Comparison of ENCODE assay signal across 22 cellular contexts in the genomic region with DNA sequence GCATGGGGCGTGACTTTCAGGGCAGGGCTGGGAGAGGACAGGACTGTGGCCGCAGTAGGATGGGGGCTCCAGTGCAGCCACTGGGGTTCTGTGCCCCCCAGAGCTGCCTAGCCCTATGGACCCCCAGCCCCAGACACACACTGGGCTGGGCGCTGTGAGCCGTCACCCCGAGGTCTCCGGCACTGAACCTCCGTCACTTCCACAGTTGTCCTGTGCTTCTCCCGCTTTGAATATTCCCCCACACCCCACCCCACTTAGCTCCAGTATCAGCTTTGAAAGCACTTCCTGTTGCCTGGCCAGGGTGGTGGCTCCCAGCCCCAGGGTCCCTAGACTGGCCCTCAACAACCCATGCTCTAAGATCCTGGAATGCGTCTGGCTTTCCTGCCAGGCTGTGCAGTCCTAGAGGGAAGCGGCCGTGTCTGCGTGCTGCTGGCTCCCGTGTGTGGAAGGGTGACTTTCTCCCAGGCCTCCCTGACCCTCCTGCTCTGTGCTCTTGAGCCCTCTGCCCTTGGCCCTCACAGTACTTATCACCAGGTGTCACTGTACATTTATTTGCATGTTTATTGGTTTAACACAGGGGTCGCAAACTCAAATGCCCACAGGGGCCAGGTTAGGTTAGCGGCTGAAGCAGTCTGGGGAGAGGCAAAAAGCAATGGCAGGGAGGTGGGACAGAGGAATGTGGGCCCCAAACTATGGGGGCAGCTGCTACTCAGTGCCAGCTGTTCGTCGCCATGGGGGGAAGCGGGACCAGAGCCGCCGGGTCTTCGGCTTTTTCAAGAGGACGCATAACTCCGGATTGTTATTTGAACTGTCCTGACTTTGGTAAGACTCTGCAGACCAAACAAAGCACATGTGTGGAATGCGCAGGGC. TPM values are rescaled to one million over a fixed set of nuclear protein-coding genes. Genes with fewer than 3 reads are reported as not detected.
DNase-seq lines count a peak whose midpoint lies in the region; FAIRE-seq and TF ChIP-seq lines count a peak whose summit lies in the region.
"Had no signal": no experiment of that assay in that cellular context is flagged by ENCODE, and none has a peak within 500 bp of the region (broad histone marks: within the 10 kb centered on the region; RNA-seq: fewer than 3 reads in every experiment).

No MANE protein-coding gene starts in this region.

- TF ChIP-seq CTCF in BE2C (IDR thresholded peaks at IDR 0.05; ENCODE audit: low read depth, low read length) (no peak), cardiac muscle cell (IDR thresholded peaks at IDR 0.05; ENCODE audit: low read depth, low read length) (no peak)

- H4K8ac ChIP-seq in mesendoderm (ENCODE audit: low read depth, low read length), result no peak overlapping the region

- H3K79me2 ChIP-seq in mesendoderm (ENCODE audit: control insufficient read depth, insufficient read depth, low read length), result no peaks in the 10 kb centered on the region

- no peak overlapping the region for H3K4ac ChIP-seq in mesendoderm (ENCODE audit: low read depth, low read length)

- no peak overlapping the region for H2BK120ac ChIP-seq in mesendoderm (ENCODE audit: low read depth, low read length)

- FAIRE-seq in RCC 7860 (lab: Jason Lieb, UNC), result no peak
- FAIRE-seq in GM12892 (lab: Jason Lieb, UNC), result no peak
- FAIRE-seq: GM12878 had no signal

- no CpG with 5 or more reads among the region's 24 CpGs for WGBS in mesendoderm (ENCODE audit: extremely low coverage, insufficient coverage, low lambda C conversion rate)

- no peak for TF ChIP-seq POLR2A in GM12892 (IDR thresholded peaks at IDR 0.05; ENCODE audit: low read depth, low read length)

- peak overlapping the region; percentile 66 for H3K56ac ChIP-seq in mesendoderm (ENCODE audit: low read length)

- DNase-seq in BE2C (peak; percentile 49), NCI-H526 (lab: John Stamatoyannopoulos, UW) (peak; percentile 25 to 75), cardiac muscle cell (ENCODE audit: low read depth in 1 of 2, low spot score in 1 of 2) (peak in 1 of 2 donors; percentile 53), mesendoderm (peak; percentile 80), RCC 7860 (ENCODE audit: low spot score) (no peak), NOMO-1 treated with DMSO at 0.1 percent for 48 hours (lab: John Stamatoyannopoulos, UW; ENCODE audit: unreplicated experiment) (no peak), GM12892 (ENCODE audit: insufficient read length) (no peak), glomerular visceral epithelial cell (ENCODE audit: extremely low spot score) (no peak)
- DNase-seq: activated CD4-positive, alpha-beta T cell treated with anti-CD3 and anti-CD28 coated beads for 48 hours; activated gamma-delta T cell treated with Interleukin-2 at 50 U/mL for 16 hours; DMS 273 treated with DMSO at 0.1 percent for 48 hours; effector CD4-positive, alpha-beta T cell; GF-D8; HCEC 1CT; natural killer cell; NCI-H1930; NCI-H446; stimulated activated CD4-positive, alpha-beta T cell treated with anti-CD3 and anti-CD28 coated beads, Interleukin-12 subunit alpha, Interleukin-12 subunit beta, amount 100 ng/mL, for 4 hours had no signal

- peak overlapping the region; percentile 79 for H3K27ac ChIP-seq in cardiac muscle cell
- H3K27ac ChIP-seq in mesendoderm (ENCODE audit: low read depth, low read length), result peak overlapping the region; percentile 53
- H3K27ac ChIP-seq: esophagus muscularis mucosa, gastroesophageal sphincter had no signal

- H3K4me1 ChIP-seq in BE2C, result peaks cover 10% of the 10 kb centered on the region; the same call in 1 of the 2 replicates
- peaks cover 7% of the 10 kb centered on the region for H3K4me1 ChIP-seq in cardiac muscle cell (ENCODE audit: low read depth)
- peaks cover 12% of the 10 kb centered on the region for H3K4me1 ChIP-seq in mesendoderm (ENCODE audit: control insufficient read depth, low read depth, low read length)

- H3K79me1 ChIP-seq in mesendoderm (ENCODE audit: low read length), result no peaks in the 10 kb centered on the region

- no peak overlapping the region for H3K9ac ChIP-seq in mesendoderm (ENCODE audit: low read length)

- H2AK5ac ChIP-seq in mesendoderm (ENCODE audit: low read length), result no peak overlapping the region

- H3K4me3 ChIP-seq in BE2C (ENCODE audit: low read depth, low read length), result no peak overlapping the region
- no peak overlapping the region for H3K4me3 ChIP-seq in cardiac muscle cell
- H3K4me3 ChIP-seq in mesendoderm (ENCODE audit: low read length), result no peak overlapping the region
- H3K4me3 ChIP-seq: esophagus muscularis mucosa, gastroesophageal sphincter, GM12878, lung had no signal

- H3K36me3 ChIP-seq in BE2C (peaks cover 32% of the 10 kb centered on the region), cardiac muscle cell (peaks cover 50% of the 10 kb centered on the region), mesendoderm (ENCODE audit: control insufficient read depth, insufficient read depth, low read length) (no peaks in the 10 kb centered on the region)

- peak overlapping the region; percentile 12 for H3K23ac ChIP-seq in mesendoderm (ENCODE audit: low read length)

- H3K18ac ChIP-seq in mesendoderm (ENCODE audit: low read length), result no peak overlapping the region

- no peaks in the 10 kb centered on the region for H3K9me3 ChIP-seq in BE2C
- H3K9me3 ChIP-seq in cardiac muscle cell (ENCODE audit: low read depth), result no peaks in the 10 kb centered on the region
- H3K9me3 ChIP-seq: esophagus muscularis mucosa, gastroesophageal sphincter had no signal

- H3K4me2 ChIP-seq in mesendoderm (ENCODE audit: low read length), result no peak overlapping the region

- H3K27me3 ChIP-seq in BE2C (no peaks in the 10 kb centered on the region), cardiac muscle cell (no peaks in the 10 kb centered on the region), mesendoderm (ENCODE audit: insufficient read depth, low read length, poor library complexity) (no peaks in the 10 kb centered on the region)
- H3K27me3 ChIP-seq: esophagus muscularis mucosa, gastroesophageal sphincter had no signal

- no peak overlapping the region for H2BK15ac ChIP-seq in mesendoderm (replicated peaks; ENCODE audit: low read depth)

- no peak overlapping the region for H2BK5ac ChIP-seq in mesendoderm (ENCODE audit: low read length)

- H4K5ac ChIP-seq in mesendoderm (ENCODE audit: low read length), result no peak overlapping the region

RNA-seq across cellular contexts. Expression of gene OBSL1, which starts 9.9 kb away (rescaled TPM):
- polyA plus RNA-seq in BE2C (2012; ENCODE audit: insufficient read depth, insufficient read length, low read depth), result 340 TPM
- 540 and 746 TPM in 2 replicates for total RNA-seq in cardiac muscle cell
- polyA plus RNA-seq in cardiac muscle cell, result 276 and 302 TPM in 2 replicates
- polyA plus RNA-seq in mesendoderm (2013, experiment 1 of 2), result 51.2 TPM
- 51.9 TPM for polyA plus RNA-seq in mesendoderm (2013, experiment 2 of 2)
- polyA plus RNA-seq in GM12892 (2012; ENCODE audit: missing spikeins), result not detected

RNA-seq across cellular contexts. Expression of gene INHA, which starts 10.7 kb away (rescaled TPM):
- polyA plus RNA-seq in BE2C (2012; ENCODE audit: insufficient read depth, insufficient read length, low read depth), result 7.7 TPM
- 11.4 and 39.0 TPM in 2 replicates for total RNA-seq in cardiac muscle cell
- polyA plus RNA-seq in cardiac muscle cell, result 13.3 and 39.1 TPM in 2 replicates
- 0.84 TPM for polyA plus RNA-seq in mesendoderm (2013, experiment 1 of 2)
- 0.85 TPM for polyA plus RNA-seq in mesendoderm (2013, experiment 2 of 2)
- not detected for polyA plus RNA-seq in GM12892 (2012; ENCODE audit: missing spikeins)
- total RNA-seq: GM12878, natural killer cell had no signal
- polyA plus RNA-seq: GM12878 had no signal

RNA-seq across cellular contexts. Expression of gene TMEM198, which starts 17.6 kb away (rescaled TPM):
- polyA plus RNA-seq in BE2C (2012; ENCODE audit: insufficient read depth, insufficient read length, low read depth), result 110 TPM
- total RNA-seq in cardiac muscle cell, result 6.7 and 7.4 TPM in 2 replicates
- 8.2 and 12.2 TPM in 2 replicates for polyA plus RNA-seq in cardiac muscle cell
- 3.7 TPM for polyA plus RNA-seq in mesendoderm (2013, experiment 1 of 2)
- polyA plus RNA-seq in mesendoderm (2013, experiment 2 of 2), result 3.7 TPM
- polyA plus RNA-seq in GM12892 (2012; ENCODE audit: missing spikeins), result 0.19 TPM

RNA-seq across cellular contexts. Expression of gene CHPF, which starts 17.8 kb away (rescaled TPM):
- polyA plus RNA-seq in BE2C (2012; ENCODE audit: insufficient read depth, insufficient read length, low read depth), result 304 TPM
- 286 and 301 TPM in 2 replicates for total RNA-seq in cardiac muscle cell
- polyA plus RNA-seq in cardiac muscle cell, result 208 and 218 TPM in 2 replicates
- polyA plus RNA-seq in mesendoderm (2013, experiment 1 of 2), result 50.4 TPM
- polyA plus RNA-seq in mesendoderm (2013, experiment 2 of 2), result 50.4 TPM
- 0.61 TPM for polyA plus RNA-seq in GM12892 (2012; ENCODE audit: missing spikeins)

RNA-seq across cellular contexts. Expression of gene STK11IP, which starts 36.2 kb away (rescaled TPM):
- polyA plus RNA-seq in BE2C (2012; ENCODE audit: insufficient read depth, insufficient read length, low read depth), result 72.5 TPM
- 17.8 and 22.4 TPM in 2 replicates for total RNA-seq in cardiac muscle cell
- 24.4 and 26.3 TPM in 2 replicates for polyA plus RNA-seq in cardiac muscle cell
- polyA plus RNA-seq in mesendoderm (2013, experiment 1 of 2), result 14.4 TPM
- 12.7 TPM for polyA plus RNA-seq in mesendoderm (2013, experiment 2 of 2)
- polyA plus RNA-seq in GM12892 (2012; ENCODE audit: missing spikeins), result 10.4 TPM

Comparison
In these comparisons a context has a peak if more than half of its experiments do, and no peak if none do; other contexts are left out.
1. DNase-seq: peak in BE2C (single experiment), NCI-H526 (2 of 2) and mesendoderm (single experiment); none in RCC 7860 (single experiment), NOMO-1 treated with DMSO at 0.1 percent for 48 hours (single experiment), GM12892 (single experiment) and glomerular visceral epithelial cell (single experiment).